ENCODE assay signal across 7 cellular contexts in the genomic region with DNA sequence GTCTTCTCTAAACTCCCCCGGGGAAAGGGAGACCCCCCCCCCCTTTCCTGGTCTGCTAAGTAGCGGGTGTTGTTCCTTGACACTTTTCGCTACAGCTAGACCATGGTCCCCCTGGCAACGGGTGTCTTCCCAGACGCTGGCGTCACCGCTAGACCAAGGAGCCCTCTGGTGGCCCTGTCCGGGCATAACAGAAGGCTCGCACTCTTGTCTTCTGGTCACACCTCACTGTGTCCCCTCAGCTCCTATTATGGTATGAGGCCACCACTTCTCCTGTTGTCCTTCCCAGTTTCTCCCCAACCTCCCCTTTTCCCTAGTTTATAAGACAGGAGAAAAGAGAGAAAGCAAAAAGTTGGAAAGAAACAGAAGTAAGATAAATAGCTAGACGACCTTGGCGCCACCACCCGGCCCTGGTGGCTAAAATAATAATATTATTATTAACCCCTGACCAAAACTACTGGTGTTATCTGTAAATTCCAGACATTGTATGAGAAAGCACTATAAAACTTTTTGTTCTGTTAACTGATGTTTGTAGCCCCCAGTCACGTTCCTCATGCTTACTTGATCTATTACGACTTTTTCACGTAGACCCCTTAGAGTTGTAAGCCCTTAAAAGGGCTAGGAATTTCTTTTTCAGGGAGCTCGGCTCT. TPM values are rescaled to one million over a fixed set of nuclear protein-coding genes. Genes with fewer than 3 reads are reported as not detected.
A peak's percentile ranks its signal among the peaks of the same experiment; 100 is the strongest.
DNase-seq lines count a peak whose midpoint lies in the region; ATAC-seq, FAIRE-seq and TF ChIP-seq lines count a peak whose summit lies in the region.
"Not testable (repeated sequence)": the region's sequence is repeated elsewhere in the genome, so short reads cannot be mapped to it uniquely, and the experiment has no call there.

No MANE protein-coding gene starts in this region.

- not testable (repeated sequence) for H3K79me2 ChIP-seq in keratinocyte (ENCODE audit: control insufficient read depth, insufficient read depth, low read length)

- peaks cover 14% of the 10 kb centered on the region for H3K4me1 ChIP-seq in keratinocyte (ENCODE audit: control insufficient read depth, extremely low read depth, insufficient read depth, low read length)
- H3K4me1 ChIP-seq in psoas muscle, result peaks cover 11% of the 10 kb centered on the region

- H3K4me3 ChIP-seq in GM06990 (replicated peaks; ENCODE audit: low read depth, low read length); keratinocyte (ENCODE audit: control insufficient read depth in 2 of 3, extremely low read depth in 1 of 3, insufficient read depth in 2 of 3, low read depth in 1 of 3, low read length in 3 of 3); psoas muscle: not testable (repeated sequence)

- not testable (repeated sequence) for H3K36me3 ChIP-seq in GM06990 (ENCODE audit: control insufficient read depth, insufficient read depth, low read length); keratinocyte (ENCODE audit: control insufficient read depth in 2 of 2, extremely low read depth in 1 of 2, insufficient read depth in 2 of 2, low read length in 2 of 2); psoas muscle (ENCODE audit: insufficient read depth in 1 of 2, low read depth in 1 of 2)

- H3K9ac ChIP-seq in keratinocyte (ENCODE audit: control insufficient read depth, extremely low read depth, insufficient read depth, low read length), result not testable (repeated sequence)

- not testable (repeated sequence) for H3K9me3 ChIP-seq in keratinocyte (ENCODE audit: control insufficient read depth, low read depth, low read length); psoas muscle

- not testable (repeated sequence) for H2AFZ ChIP-seq in keratinocyte (ENCODE audit: control insufficient read depth, low read length)

- H3K4me2 ChIP-seq in keratinocyte (ENCODE audit: control insufficient read depth, extremely low read depth, insufficient read depth, low read depth, low read length), result not testable (repeated sequence)

- not testable (repeated sequence) for ATAC-seq in psoas muscle

- not testable (repeated sequence) for H3K27ac ChIP-seq in keratinocyte (ENCODE audit: control insufficient read depth, insufficient read depth, low read length)
- H3K27ac ChIP-seq in psoas muscle, result peak overlapping the region; percentile 58

- H3K9me1 ChIP-seq in keratinocyte (ENCODE audit: control insufficient read depth, extremely low read depth, insufficient read depth, low read length), result not testable (repeated sequence)

- 18 to 25% (median 18%) methylated on average over 15 to 16 of the region's 16 CpGs for WGBS in psoas muscle, 3 donors

- not testable (repeated sequence) for DNase-seq in GM06990 (ENCODE audit: extremely low read depth, insufficient read length); keratinocyte (ENCODE audit: low read depth, low spot score)
- DNase-seq in NCI-H1417 (lab: John Stamatoyannopoulos, UW) (peak; percentile 48 to 65 (median 52)), SW480 (ENCODE audit: low spot score) (peak; percentile 28), activated T-helper 1 cell treated with Interleukin-2 at 50 U/mL for 16 hours (ENCODE audit: low read depth) (peak; percentile 15), ecto neural progenitor cell (ENCODE audit: low spot score) (peak; percentile 59), psoas muscle (peak; percentile 52 to 74)

- not testable (repeated sequence) for FAIRE-seq in keratinocyte (lab: Jason Lieb, UNC)

- not testable (repeated sequence) for H3K27me3 ChIP-seq in GM06990 (replicated peaks; ENCODE audit: control insufficient read depth, insufficient read depth, low read length); keratinocyte (ENCODE audit: control insufficient read depth, extremely low read depth, insufficient read depth, low read length); psoas muscle (ENCODE audit: insufficient read depth in 3 of 3, low read length in 2 of 3)

- dilution Hi-C loops in keratinocyte (cut with MboI; ENCODE audit: extremely low pct_ligation_motif_present, low sequenced_read_pairs), result not testable (repeated sequence)

- TF ChIP-seq CTCF in GM06990 (IDR thresholded peaks at IDR 0.05; ENCODE audit: insufficient read depth, low read length, poor library complexity, severe bottlenecking) (peak; percentile 52), keratinocyte (optimal IDR thresholded peaks at IDR 0.05 in 1 of 3, IDR thresholded peaks at IDR 0.05 in 1 of 3, conservative IDR thresholded peaks at IDR 0.05 in 1 of 3; ENCODE audit: extremely low read depth in 1 of 3, insufficient read depth in 2 of 3, low read length in 3 of 3) (peak in 2 of 3 experiments; percentile 32 to 38), psoas muscle (IDR thresholded peaks at IDR 0.05) (peak; percentile 54)

- H4K20me1 ChIP-seq in keratinocyte (ENCODE audit: control insufficient read depth, extremely low read depth, insufficient read depth, low read length), result not testable (repeated sequence)

- intact Hi-C loops in psoas muscle (cut with DNase I), result not testable (repeated sequence)

RNA-seq across cellular contexts. Expression of a gene that starts 4.5 kb away (rescaled TPM):
- polyA plus RNA-seq in keratinocyte (16.2 to 21.7 TPM (median 20.2 TPM) in 3 replicates), psoas muscle (10 to 100 TPM; 21.2 to 65.2 (median 24.7) TPM)
- 6.3 TPM for polyA plus RNA-seq in keratinocyte (2011; ENCODE audit: low read depth)
- polyA plus RNA-seq in keratinocyte (2011; cell fraction: cytosol; rRNA removed), result 13.4 and 25.0 TPM in 2 replicates
- polyA plus RNA-seq in keratinocyte (2011; cell fraction: nucleus; rRNA removed), result 50.5 and 68.5 TPM in 2 replicates
- polyA plus RNA-seq in keratinocyte (2012; ENCODE audit: low replicate concordance), result 26.3 and 27.0 TPM in 2 replicates
- polyA minus RNA-seq in keratinocyte, result 12.1 to 32.5 TPM (median 17.2 TPM) in 3 replicates
- polyA minus RNA-seq in keratinocyte (2011; cell fraction: cytosol; rRNA and poly(A)+ RNA removed), result 50.5 TPM
- 27.9 and 30.1 TPM in 2 replicates for polyA minus RNA-seq in keratinocyte (2011; cell fraction: nucleus; rRNA and poly(A)+ RNA removed)
- total RNA-seq in psoas muscle, result 10 to 100 TPM; 33.0 to 55.5 (median 40.3) TPM

RNA-seq across cellular contexts. Expression of a gene that starts 24.2 kb away (rescaled TPM):
- polyA plus RNA-seq in keratinocyte (10.1 to 20.7 TPM (median 13.6 TPM) in 3 replicates), psoas muscle (10 to 100 TPM; 26.5 to 39.4 (median 35.5) TPM)
- polyA plus RNA-seq in keratinocyte (2011; ENCODE audit: low read depth), result 1.7 TPM
- polyA plus RNA-seq in keratinocyte (2011; cell fraction: cytosol; rRNA removed), result 10.2 and 31.3 TPM in 2 replicates
- 8.5 and 12.8 TPM in 2 replicates for polyA plus RNA-seq in keratinocyte (2011; cell fraction: nucleus; rRNA removed)
- 11.4 and 22.6 TPM in 2 replicates for polyA plus RNA-seq in keratinocyte (2012; ENCODE audit: low replicate concordance)
- polyA minus RNA-seq in keratinocyte, result 2.9 to 3.4 TPM (median 3.1 TPM) in 3 replicates
- 23.4 TPM for polyA minus RNA-seq in keratinocyte (2011; cell fraction: cytosol; rRNA and poly(A)+ RNA removed)
- polyA minus RNA-seq in keratinocyte (2011; cell fraction: nucleus; rRNA and poly(A)+ RNA removed), result 4.5 and 5.5 TPM in 2 replicates
- 10 to 100 TPM; 14.1 to 15.7 (median 15.4) TPM for total RNA-seq in psoas muscle

RNA-seq across cellular contexts. Expression of a gene that starts 49.2 kb away (rescaled TPM):
- polyA plus RNA-seq in keratinocyte (2.2 to 3.7 TPM (median 3.5 TPM) in 3 replicates), psoas muscle (under 1 TPM in 2 of 3 donors, not detected in 1; 0.07 to 0.13 TPM)
- 3.5 TPM for polyA plus RNA-seq in keratinocyte (2011; ENCODE audit: low read depth)
- polyA plus RNA-seq in keratinocyte (2011; cell fraction: cytosol; rRNA removed), result 1.3 and 1.4 TPM in 2 replicates
- polyA plus RNA-seq in keratinocyte (2011; cell fraction: nucleus; rRNA removed), result 9.6 and 13.1 TPM in 2 replicates
- polyA plus RNA-seq in keratinocyte (2012; ENCODE audit: low replicate concordance), result 4.2 and 18.5 TPM in 2 replicates
- polyA minus RNA-seq in keratinocyte, result 0.80 to 2.3 TPM (median 2.1 TPM) in 3 replicates
- not detected for polyA minus RNA-seq in keratinocyte (2011; cell fraction: cytosol; rRNA and poly(A)+ RNA removed)
- polyA minus RNA-seq in keratinocyte (2011; cell fraction: nucleus; rRNA and poly(A)+ RNA removed), result 5.1 and 5.9 TPM in 2 replicates
- total RNA-seq in psoas muscle, result under 1 TPM in 1 of 4 donors, not detected in 3; 0.20 TPM

RNA-seq across cellular contexts. Expression of a gene that starts 56.9 kb away (rescaled TPM):
- polyA plus RNA-seq in keratinocyte (3.3 to 7.4 TPM (median 3.8 TPM) in 3 replicates), psoas muscle (under 1 TPM in 2 of 3 donors, not detected in 1; 0.01 to 0.04 TPM)
- polyA plus RNA-seq in keratinocyte (2011; ENCODE audit: low read depth), result 0.11 TPM
- polyA plus RNA-seq in keratinocyte (2011; cell fraction: cytosol; rRNA removed), result 1.2 and 4.1 TPM in 2 replicates
- 13.5 and 26.0 TPM in 2 replicates for polyA plus RNA-seq in keratinocyte (2011; cell fraction: nucleus; rRNA removed)
- polyA plus RNA-seq in keratinocyte (2012; ENCODE audit: low replicate concordance), result 1.0 and 6.2 TPM in 2 replicates
- polyA minus RNA-seq in keratinocyte, result 0.61 to 1.2 TPM (median 0.75 TPM) in 3 replicates
- polyA minus RNA-seq in keratinocyte (2011; cell fraction: cytosol; rRNA and poly(A)+ RNA removed), result 9.6 TPM
- 14.9 and 15.0 TPM in 2 replicates for polyA minus RNA-seq in keratinocyte (2011; cell fraction: nucleus; rRNA and poly(A)+ RNA removed)
- not detected for total RNA-seq in psoas muscle
